Comparison of ENCODE assay signal across 2 cellular contexts in genomic region chr12:26668230-26668629, GRCh38.
TF ChIP-seq lines count a peak whose summit lies in the region.

No MANE protein-coding gene starts in this region.

TF ChIP-seq in WTC11, 78 proteins besides CTCF, POLR2A, EP300 and RAD21 (continued from another document):
- TF ChIP-seq HMGXB4 (CRISPR knock-in tag; IDR thresholded peaks at IDR 0.05): no peak
- TF ChIP-seq MAX (CRISPR knock-in tag; IDR thresholded peaks at IDR 0.05): no peak
- TF ChIP-seq E2F5 (CRISPR knock-in tag; IDR thresholded peaks at IDR 0.05): no peak
- TF ChIP-seq ATF6 (CRISPR knock-in tag; IDR thresholded peaks at IDR 0.05): no peak
- TF ChIP-seq STAT6 (CRISPR knock-in tag; conservative IDR thresholded peaks at IDR 0.05; ENCODE audit: low read depth): no peak
- TF ChIP-seq ZNF121 (CRISPR knock-in tag; IDR thresholded peaks at IDR 0.05): no peak
- TF ChIP-seq NFATC4 (CRISPR knock-in tag; IDR thresholded peaks at IDR 0.05): no peak
- no peak for TF ChIP-seq ATF2 (CRISPR knock-in tag; IDR thresholded peaks at IDR 0.05; ENCODE audit: borderline replicate concordance, low read depth)
- TF ChIP-seq TP53 (CRISPR knock-in tag; IDR thresholded peaks at IDR 0.05): no peak
- TF ChIP-seq USF2 (CRISPR knock-in tag; IDR thresholded peaks at IDR 0.05): no peak
- no peak for TF ChIP-seq ZNF425 (CRISPR knock-in tag; conservative IDR thresholded peaks at IDR 0.05)

TF ChIP-seq in HepG2, 621 proteins besides CTCF, POLR2A, EP300 and RAD21:
- TF ChIP-seq ATF6 (CRISPR knock-in tag; conservative IDR thresholded peaks at IDR 0.05) (no peak), NFYC (CRISPR knock-in tag; IDR thresholded peaks at IDR 0.05) (no peak), SRSF4 (IDR thresholded peaks at IDR 0.05; ENCODE audit: low read depth, low read length, poor library complexity, severe bottlenecking) (no peak), PTBP1 (IDR thresholded peaks at IDR 0.05; ENCODE audit: low read depth, low read length, poor library complexity, severe bottlenecking) (no peak), ZNF251 (CRISPR knock-in tag; IDR thresholded peaks at IDR 0.05) (no peak)
